Comparison of ENCODE assay signal across 13 cellular contexts in the genomic region with DNA sequence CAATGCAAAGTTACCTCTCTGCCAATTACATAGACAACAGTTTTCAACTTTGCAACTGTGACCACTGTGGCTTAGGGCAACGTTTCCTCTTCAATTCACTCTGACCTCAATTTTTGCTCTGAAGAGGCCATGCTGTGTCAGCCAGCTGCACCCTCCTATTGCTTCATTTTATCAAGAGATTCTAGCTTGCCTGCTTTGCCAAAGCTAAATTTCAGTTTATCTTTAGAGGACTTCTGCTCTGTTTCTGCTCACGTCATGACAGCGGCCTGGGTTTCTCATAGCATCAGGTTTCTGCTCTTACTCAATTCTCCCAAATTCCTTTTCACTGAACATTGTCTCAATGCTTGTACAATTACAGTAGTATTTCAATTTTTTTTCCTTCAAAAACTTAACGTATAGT.
A peak's percentile ranks its signal among the peaks of the same experiment; 100 is the strongest.
DNase-seq lines count a peak whose midpoint lies in the region; ATAC-seq and TF ChIP-seq lines count a peak whose summit lies in the region.
"Had no signal": no experiment of that assay in that cellular context is flagged by ENCODE, and none has a peak within 500 bp of the region (broad histone marks: within the 10 kb centered on the region; RNA-seq: fewer than 3 reads in every experiment).

No MANE protein-coding gene starts in this region.

- no peak for TF ChIP-seq POLR2A in uterus (IDR thresholded peaks at IDR 0.05)

- H3K4me3 Mint-ChIP-seq in activated CD4-positive, alpha-beta T cell treated with anti-CD3 and anti-CD28 coated beads, Interleukin-2, amount 10 ng/mL, durations not matched to agents 24 days and 14 days, result no peak overlapping the region
- no peak overlapping the region for H3K4me3 Mint-ChIP-seq in effector memory CD8-positive, alpha-beta T cell

- TF ChIP-seq CTCF in choroid plexus epithelial cell (conservative IDR thresholded peaks at IDR 0.05; ENCODE audit: low read depth, low read length), result no peak
- no peak for TF ChIP-seq CTCF in lower lobe of right lung (IDR thresholded peaks at IDR 0.05)
- TF ChIP-seq CTCF in uterus (IDR thresholded peaks at IDR 0.05), result no peak

- no peak overlapping the region for H3K4me3 ChIP-seq in choroid plexus epithelial cell (ENCODE audit: low read depth, low read length)
- H3K4me3 ChIP-seq in lower lobe of right lung, result no peak overlapping the region
- no peak overlapping the region for H3K4me3 ChIP-seq in uterus
- H3K4me3 ChIP-seq: A549, ascending aorta had no signal

- H3K27ac ChIP-seq in lower lobe of right lung (no peak overlapping the region), uterus (peak overlapping the region; percentile 7 to 26)
- H3K27ac ChIP-seq: A549, ascending aorta had no signal

- no peak overlapping the region for H3K27ac Mint-ChIP-seq in activated CD4-positive, alpha-beta T cell treated with anti-CD3 and anti-CD28 coated beads, Interleukin-2, amount 10 ng/mL, durations not matched to agents 24 days and 14 days
- no peak overlapping the region for H3K27ac Mint-ChIP-seq in effector memory CD8-positive, alpha-beta T cell

- ATAC-seq in lower lobe of right lung, result peak; percentile 51 to 78
- ATAC-seq in effector memory CD8-positive, alpha-beta T cell (replicated peaks), result no peak
- ATAC-seq: A549 had no signal

- peaks cover 3% of the 10 kb centered on the region for H3K27me3 Mint-ChIP-seq in activated CD4-positive, alpha-beta T cell treated with anti-CD3 and anti-CD28 coated beads, Interleukin-2, amount 10 ng/mL, durations not matched to agents 24 days and 14 days
- no peaks in the 10 kb centered on the region for H3K27me3 Mint-ChIP-seq in effector memory CD8-positive, alpha-beta T cell

- intact Hi-C loops in lower lobe of right lung (cut with DNase I), result loop anchor here (5.0 to 10.0 kb wide), 2 partner anchors 379 to 501 kb away; no protein-coding TSS in a partner anchor
- intact Hi-C loops in uterus (cut with DNase I; ENCODE audit: low total_unique reads), result loop anchor here (10.0 kb wide), 1 partner anchor 499 kb away; no protein-coding TSS in a partner anchor
- intact Hi-C loops in activated CD4-positive, alpha-beta T cell treated with anti-CD3 and anti-CD28 coated beads, Interleukin-2, amount 10 ng/mL, durations not matched to agents 24 days and 14 days (cut with micrococcal nuclease), result no loop called here

- no peaks in the 10 kb centered on the region for H3K4me1 Mint-ChIP-seq in activated CD4-positive, alpha-beta T cell treated with anti-CD3 and anti-CD28 coated beads, Interleukin-2, amount 10 ng/mL, durations not matched to agents 24 days and 14 days
- no peaks in the 10 kb centered on the region for H3K4me1 Mint-ChIP-seq in effector memory CD8-positive, alpha-beta T cell (ENCODE audit: low read depth in 2 of 2)

- H3K9me3 Mint-ChIP-seq in activated CD4-positive, alpha-beta T cell treated with anti-CD3 and anti-CD28 coated beads, Interleukin-2, amount 10 ng/mL, durations not matched to agents 24 days and 14 days, result no peaks in the 10 kb centered on the region
- no peaks in the 10 kb centered on the region for H3K9me3 Mint-ChIP-seq in effector memory CD8-positive, alpha-beta T cell

- H3K4me1 ChIP-seq in lower lobe of right lung, result no peaks in the 10 kb centered on the region
- H3K4me1 ChIP-seq in uterus, result no peaks in the 10 kb centered on the region
- H3K4me1 ChIP-seq: ascending aorta had no signal

- H3K36me3 Mint-ChIP-seq in activated CD4-positive, alpha-beta T cell treated with anti-CD3 and anti-CD28 coated beads, Interleukin-2, amount 10 ng/mL, durations not matched to agents 24 days and 14 days (ENCODE audit: low read depth), result no peaks in the 10 kb centered on the region
- H3K36me3 Mint-ChIP-seq in effector memory CD8-positive, alpha-beta T cell (ENCODE audit: insufficient read depth), result no peaks in the 10 kb centered on the region

- no peaks in the 10 kb centered on the region for H3K9me3 ChIP-seq in lower lobe of right lung
- no peaks in the 10 kb centered on the region for H3K9me3 ChIP-seq in uterus
- H3K9me3 ChIP-seq: A549, ascending aorta had no signal

- H3K27me3 ChIP-seq in lower lobe of right lung (ENCODE audit: low read depth) (no peaks in the 10 kb centered on the region), uterus (no peaks in the 10 kb centered on the region)
- H3K27me3 ChIP-seq: ascending aorta had no signal

- peak; percentile 65 for DNase-seq in SIG-M5 treated with dmso at 0.1 percent for 504 hours (lab: John Stamatoyannopoulos, UW; ENCODE audit: unreplicated experiment)
- DNase-seq in SIG-M5 (lab: John Stamatoyannopoulos, UW), result no peak
- DNase-seq in choroid plexus epithelial cell (ENCODE audit: low read depth), result peak; percentile 98
- peak; percentile 51 for DNase-seq in lower lobe of right lung
- DNase-seq in uterus, result peak; percentile 30 to 64
- no peak for DNase-seq in NCI-H446 (lab: John Stamatoyannopoulos, UW)
- DNase-seq in activated CD4-positive, alpha-beta T cell treated with anti-CD3 and anti-CD28 coated beads, Interleukin-2, amount 10 ng/mL, durations not matched to agents 24 days and 14 days, result no peak
- DNase-seq in effector memory CD8-positive, alpha-beta T cell, result no peak
- DNase-seq: DND-41, NCI-H1436 treated with DMSO at 0.1 percent for 48 hours, T-helper 9 cell had no signal

- H3K36me3 ChIP-seq in lower lobe of right lung, result no peaks in the 10 kb centered on the region
- H3K36me3 ChIP-seq in uterus, result no peaks in the 10 kb centered on the region
- H3K36me3 ChIP-seq: ascending aorta had no signal

Comparison
In these comparisons a context has a peak if more than half of its experiments do, and no peak if none do; other contexts are left out.
1. DNase-seq: peak in SIG-M5 treated with dmso at 0.1 percent for 504 hours (single experiment), choroid plexus epithelial cell (single experiment), lower lobe of right lung (single experiment) and uterus (2 of 2); none in SIG-M5 (single experiment), NCI-H446 (0 of 2), activated CD4-positive, alpha-beta T cell treated with anti-CD3 and anti-CD28 coated beads, Interleukin-2, amount 10 ng/mL, durations not matched to agents 24 days and 14 days (single experiment) and effector memory CD8-positive, alpha-beta T cell (0 of 3).